2 cellular contexts compared by ENCODE assay signal in the genomic region with DNA sequence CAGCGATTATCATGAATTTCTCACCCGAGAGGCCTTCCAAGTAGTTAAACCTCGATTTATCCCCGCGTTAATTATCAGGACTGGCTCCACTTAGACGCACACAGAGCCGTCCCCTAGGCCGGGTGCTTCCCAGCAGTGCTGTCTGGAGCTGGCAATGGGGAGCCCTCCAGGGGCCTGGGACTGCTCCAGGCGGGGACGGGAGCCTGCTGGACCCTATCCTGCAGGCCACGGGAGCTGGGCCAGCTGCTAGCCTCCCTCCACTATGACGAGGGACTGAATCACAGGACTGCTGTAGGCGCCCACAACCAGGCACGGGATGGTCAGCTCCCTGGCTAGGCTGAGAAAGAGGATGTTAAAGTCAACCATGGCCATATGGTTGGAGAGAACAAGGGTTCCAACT.
TF ChIP-seq lines count a peak whose summit lies in the region.

No MANE protein-coding gene starts in this region.

TF ChIP-seq in SK-N-SH, 30 proteins besides CTCF, POLR2A, EP300 and RAD21 (continued from another document):
- TF ChIP-seq MXI1 (IDR thresholded peaks at IDR 0.05; ENCODE audit: low read depth, low read length) (no peak), POLR2AphosphoS5 (IDR thresholded peaks at IDR 0.05; ENCODE audit: low read depth, low read length) (no peak), FOSL2 (IDR thresholded peaks at IDR 0.05; ENCODE audit: borderline replicate concordance, low read depth) (no peak), CHD2 (IDR thresholded peaks at IDR 0.05; ENCODE audit: low read length, partially characterized antibody) (no peak), EZH2phosphoT487 (IDR thresholded peaks at IDR 0.05; ENCODE audit: borderline replicate concordance, low read depth) (no peak), RCOR1 (IDR thresholded peaks at IDR 0.05; ENCODE audit: low read length) (no peak), GABPA (IDR thresholded peaks at IDR 0.05; ENCODE audit: low read depth) (no peak), FOXJ3 (CRISPR knock-in tag; IDR thresholded peaks at IDR 0.05) (no peak)
- TF ChIP-seq, protein P1, sequence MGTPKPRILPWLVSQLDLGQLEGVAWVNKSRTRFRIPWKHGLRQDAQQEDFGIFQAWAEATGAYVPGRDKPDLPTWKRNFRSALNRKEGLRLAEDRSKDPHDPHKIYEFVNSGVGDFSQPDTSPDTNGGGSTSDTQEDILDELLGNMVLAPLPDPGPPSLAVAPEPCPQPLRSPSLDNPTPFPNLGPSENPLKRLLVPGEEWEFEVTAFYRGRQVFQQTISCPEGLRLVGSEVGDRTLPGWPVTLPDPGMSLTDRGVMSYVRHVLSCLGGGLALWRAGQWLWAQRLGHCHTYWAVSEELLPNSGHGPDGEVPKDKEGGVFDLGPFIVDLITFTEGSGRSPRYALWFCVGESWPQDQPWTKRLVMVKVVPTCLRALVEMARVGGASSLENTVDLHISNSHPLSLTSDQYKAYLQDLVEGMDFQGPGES (IDR thresholded peaks at IDR 0.05; ENCODE audit: low read depth, low read length), result no peak
- TF ChIP-seq, protein P2, sequence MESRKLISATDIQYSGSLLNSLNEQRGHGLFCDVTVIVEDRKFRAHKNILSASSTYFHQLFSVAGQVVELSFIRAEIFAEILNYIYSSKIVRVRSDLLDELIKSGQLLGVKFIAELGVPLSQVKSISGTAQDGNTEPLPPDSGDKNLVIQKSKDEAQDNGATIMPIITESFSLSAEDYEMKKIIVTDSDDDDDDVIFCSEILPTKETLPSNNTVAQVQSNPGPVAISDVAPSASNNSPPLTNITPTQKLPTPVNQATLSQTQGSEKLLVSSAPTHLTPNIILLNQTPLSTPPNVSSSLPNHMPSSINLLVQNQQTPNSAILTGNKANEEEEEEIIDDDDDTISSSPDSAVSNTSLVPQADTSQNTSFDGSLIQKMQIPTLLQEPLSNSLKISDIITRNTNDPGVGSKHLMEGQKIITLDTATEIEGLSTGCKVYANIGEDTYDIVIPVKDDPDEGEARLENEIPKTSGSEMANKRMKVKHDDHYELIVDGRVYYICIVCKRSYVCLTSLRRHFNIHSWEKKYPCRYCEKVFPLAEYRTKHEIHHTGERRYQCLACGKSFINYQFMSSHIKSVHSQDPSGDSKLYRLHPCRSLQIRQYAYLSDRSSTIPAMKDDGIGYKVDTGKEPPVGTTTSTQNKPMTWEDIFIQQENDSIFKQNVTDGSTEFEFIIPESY (IDR thresholded peaks at IDR 0.05; ENCODE audit: borderline replicate concordance, low read depth), result no peak

TF ChIP-seq in HepG2, 621 proteins besides CTCF, POLR2A, EP300 and RAD21 (continued from another document):
- TF ChIP-seq ZNF543 (CRISPR knock-in tag; IDR thresholded peaks at IDR 0.05) (no peak), ZNF775 (CRISPR knock-in tag; IDR thresholded peaks at IDR 0.05; ENCODE audit: borderline replicate concordance) (no peak)
